Comparison of ENCODE assay signal across 8 cellular contexts in the genomic region with DNA sequence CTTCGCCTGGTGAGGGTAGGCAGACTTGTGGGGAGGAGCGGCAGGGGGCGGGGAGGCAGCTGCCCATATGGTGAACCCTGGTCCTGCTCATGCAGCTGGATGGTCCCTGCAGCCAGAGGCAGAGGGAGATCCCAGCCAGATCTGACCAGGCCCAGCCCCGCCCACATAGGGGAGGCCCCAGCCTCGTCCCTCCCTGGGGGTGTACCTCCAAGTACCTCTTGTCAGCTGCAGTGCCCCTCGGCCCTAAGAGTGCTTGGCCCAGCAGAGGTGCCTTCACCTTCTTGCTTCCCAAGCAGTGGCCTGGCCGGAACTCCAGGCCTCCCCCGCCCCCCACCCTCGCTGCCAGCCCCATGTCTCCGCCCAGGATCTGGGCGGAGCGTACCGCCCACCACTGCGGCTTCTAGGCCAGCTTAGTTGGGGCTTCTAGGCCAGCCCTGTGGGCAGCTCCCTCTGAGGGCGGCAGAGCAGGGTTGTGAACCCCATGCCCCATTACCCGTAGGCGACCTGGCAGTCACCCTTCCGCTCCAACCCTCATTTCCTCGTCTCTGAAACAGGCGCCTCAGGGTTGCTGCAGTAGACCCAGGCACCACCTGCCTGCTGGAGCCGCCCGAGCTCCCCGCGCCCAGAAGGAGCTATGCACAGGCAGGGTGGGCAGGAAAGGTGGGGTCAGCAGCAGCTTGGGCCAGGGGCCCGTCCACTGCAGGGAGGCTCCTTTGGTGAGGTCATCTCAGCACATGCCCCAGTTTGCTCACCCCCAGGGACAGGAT. TPM values are rescaled to one million over a fixed set of nuclear protein-coding genes. Genes with fewer than 3 reads are reported as not detected.
DNase-seq lines count a peak whose midpoint lies in the region; ATAC-seq and TF ChIP-seq lines count a peak whose summit lies in the region.

Gene SARDH, minus strand, starts transcription at position 314 of the 767 bp plus-strand sequence. CDS start 4,179 bp downstream, outside the sequence.

- H3K36me3 ChIP-seq in DOHH2 (ENCODE audit: control insufficient read depth, low read length) (no peaks in the 10 kb centered on the region), MM.1S (replicated peaks; ENCODE audit: insufficient read depth, low read length) (no peaks in the 10 kb centered on the region), esophagus (ENCODE audit: control insufficient read depth in 2 of 2, insufficient read depth in 2 of 2, low read length in 1 of 2) (no peaks in the 10 kb centered on the region), mucosa of rectum (ENCODE audit: control insufficient read depth in 2 of 2, insufficient read depth in 2 of 2, low read length in 2 of 2) (no peaks in the 10 kb centered on the region), stomach (no peaks in the 10 kb centered on the region)

- POLR2A ChIA-PET in activated CD4-positive, alpha-beta T cell treated with anti-CD3 and anti-CD28 coated beads, Interleukin-2, amount 10 ng/mL, durations not matched to agents 7 days and 5 days (lab: Charles Lee): no interaction called here

- CTCF ChIA-PET in activated CD4-positive, alpha-beta T cell treated with anti-CD3 and anti-CD28 coated beads, Interleukin-2, amount 10 ng/mL, durations not matched to agents 7 days and 5 days (lab: Charles Lee): interaction anchor here (0.6 to 1.3 kb wide), 4 partner anchors 10 to 533 kb away, joined by 3 read pairs; no protein-coding TSS in a partner anchor

- H3K27ac ChIP-seq in DOHH2 (ENCODE audit: low read depth, low read length) (no peak within 1 kb of the TSS), MM.1S (ENCODE audit: low read length) (no peak within 1 kb of the TSS), esophagus (ENCODE audit: low read depth in 2 of 2, low read length in 1 of 2) (no peak within 1 kb of the TSS), mucosa of rectum (ENCODE audit: low read depth in 2 of 2, low read length in 2 of 2) (no peak within 1 kb of the TSS), stomach (peak within 1 kb of the TSS; percentile 8 to 24 (median 14))

- peaks cover 6% of the 10 kb centered on the region for H3K4me1 Mint-ChIP-seq in activated CD4-positive, alpha-beta T cell treated with anti-CD3 and anti-CD28 coated beads, Interleukin-2, amount 10 ng/mL, durations not matched to agents 7 days and 5 days

- H2AFZ ChIP-seq in MM.1S (ENCODE audit: low read length): peak within 1 kb of the TSS; percentile 7; the same call in 1 of the 2 replicates

- no peaks in the 10 kb centered on the region for H3K36me3 Mint-ChIP-seq in activated CD4-positive, alpha-beta T cell treated with anti-CD3 and anti-CD28 coated beads, Interleukin-2, amount 10 ng/mL, durations not matched to agents 7 days and 5 days (ENCODE audit: low read depth)

- H3K9me3 ChIP-seq in DOHH2 (ENCODE audit: control insufficient read depth, insufficient read depth, low read length) (no peaks in the 10 kb centered on the region), MM.1S (replicated peaks; ENCODE audit: insufficient read depth, low read length) (no peaks in the 10 kb centered on the region), esophagus (ENCODE audit: control insufficient read depth in 2 of 2, insufficient read depth in 1 of 2, low read depth in 1 of 2, low read length in 1 of 2) (no peaks in the 10 kb centered on the region), mucosa of rectum (ENCODE audit: control insufficient read depth in 2 of 2, low read length in 2 of 2) (no peaks in the 10 kb centered on the region), stomach (no peaks in the 10 kb centered on the region)

- H3K27ac Mint-ChIP-seq in activated CD4-positive, alpha-beta T cell treated with anti-CD3 and anti-CD28 coated beads, Interleukin-2, amount 10 ng/mL, durations not matched to agents 7 days and 5 days: no peak within 1 kb of the TSS

- no peak for TF ChIP-seq EP300 in stomach (IDR thresholded peaks at IDR 0.05)

- H3K9me3 Mint-ChIP-seq in activated CD4-positive, alpha-beta T cell treated with anti-CD3 and anti-CD28 coated beads, Interleukin-2, amount 10 ng/mL, durations not matched to agents 7 days and 5 days: no peaks in the 10 kb centered on the region

- TF ChIP-seq CTCF in DOHH2 (IDR thresholded peaks at IDR 0.05; ENCODE audit: low read depth, low read length, poor library complexity, severe bottlenecking): no peak
- TF ChIP-seq CTCF in MM.1S (IDR thresholded peaks at IDR 0.05; ENCODE audit: low read length): no peak
- TF ChIP-seq CTCF in stomach (IDR thresholded peaks at IDR 0.05): no peak

- H3K4me2 ChIP-seq in DOHH2 (ENCODE audit: low read length) (peak within 1 kb of the TSS; percentile 63), MM.1S (ENCODE audit: low read depth, low read length) (peak within 1 kb of the TSS; percentile 63)

- no peak within 1 kb of the TSS for H3K9ac ChIP-seq in MM.1S (ENCODE audit: low read length)
- H3K9ac ChIP-seq in mucosa of rectum (ENCODE audit: low read depth in 1 of 2, low read length in 2 of 2): no peak within 1 kb of the TSS

- H3K27me3 Mint-ChIP-seq in activated CD4-positive, alpha-beta T cell treated with anti-CD3 and anti-CD28 coated beads, Interleukin-2, amount 10 ng/mL, durations not matched to agents 7 days and 5 days: no peaks in the 10 kb centered on the region

- H3F3A ChIP-seq in DOHH2 (ENCODE audit: control insufficient read depth, insufficient read depth): no peaks in the 10 kb centered on the region
- no peaks in the 10 kb centered on the region for H3F3A ChIP-seq in MM.1S (ENCODE audit: insufficient read depth, low read length)

- H3K9me2 ChIP-seq in DOHH2 (replicated peaks; ENCODE audit: control insufficient read depth, low read length) (no peaks in the 10 kb centered on the region), MM.1S (replicated peaks; ENCODE audit: insufficient read depth, low read length) (no peaks in the 10 kb centered on the region)

- no peaks in the 10 kb centered on the region for H3K79me2 ChIP-seq in DOHH2 (ENCODE audit: control insufficient read depth, low read length)
- H3K79me2 ChIP-seq in MM.1S (ENCODE audit: low read length): no peaks in the 10 kb centered on the region

- H3K27me3 ChIP-seq in DOHH2 (ENCODE audit: control insufficient read depth, low read length) (peaks cover 41% of the 10 kb centered on the region), MM.1S (replicated peaks; ENCODE audit: insufficient read depth, low read length) (peaks cover 92% of the 10 kb centered on the region), esophagus (ENCODE audit: control insufficient read depth in 1 of 2, insufficient read depth in 2 of 2, low read length in 2 of 2) (no peaks in the 10 kb centered on the region), mucosa of rectum (ENCODE audit: control insufficient read depth in 2 of 2, insufficient read depth in 2 of 2, low read length in 2 of 2) (peaks cover 0 to 5% of the 10 kb centered on the region in 2 donors), stomach (peaks cover 0 to 4% (median 0%) of the 10 kb centered on the region in 3 donors)

- 14 to 19% methylated on average over 23 to 25 of the region's 25 CpGs for WGBS in esophagus, 2 donors
- WGBS in stomach, 5 donors: 10 to 19% (median 17%) methylated on average over 16 to 25 of the region's 25 CpGs

- no peak for TF ChIP-seq POLR2A in stomach (IDR thresholded peaks at IDR 0.05)

- H3K4me3 Mint-ChIP-seq in activated CD4-positive, alpha-beta T cell treated with anti-CD3 and anti-CD28 coated beads, Interleukin-2, amount 10 ng/mL, durations not matched to agents 7 days and 5 days: no peak within 1 kb of the TSS

- intact Hi-C loops in stomach (cut with DNase I; ENCODE audit: low total_unique reads): no loop called here

- H4K20me1 ChIP-seq in DOHH2 (ENCODE audit: control insufficient read depth, insufficient read depth, low read depth, low read length) (0 out of 2 replicates have a peak, but pooled peaks cover 3% of the 10 kb centered on the region), MM.1S (ENCODE audit: insufficient read depth, low read length) (no peaks in the 10 kb centered on the region)

- H3K4me3 ChIP-seq in DOHH2 (ENCODE audit: low read length): peak within 1 kb of the TSS; percentile 47
- H3K4me3 ChIP-seq in MM.1S (ENCODE audit: low read length): peak within 1 kb of the TSS; percentile 33
- peak within 1 kb of the TSS; percentile 9 to 35 for H3K4me3 ChIP-seq in esophagus (ENCODE audit: low read depth in 1 of 2, low read length in 2 of 2)
- peak within 1 kb of the TSS; percentile 50 to 54 for H3K4me3 ChIP-seq in mucosa of rectum (ENCODE audit: low read length in 2 of 2)
- H3K4me3 ChIP-seq in stomach: peak within 1 kb of the TSS; percentile 43 to 50 (median 46)

- H3K4me1 ChIP-seq in DOHH2 (ENCODE audit: control insufficient read depth, low read length): peaks cover 26% of the 10 kb centered on the region
- no peaks in the 10 kb centered on the region for H3K4me1 ChIP-seq in MM.1S (ENCODE audit: low read length)
- H3K4me1 ChIP-seq in esophagus (ENCODE audit: control insufficient read depth in 2 of 2, insufficient read depth in 2 of 2, low read length in 1 of 2): peaks cover 0 to 10% of the 10 kb centered on the region in 2 donors
- peaks cover 0 to 7% of the 10 kb centered on the region in 2 donors for H3K4me1 ChIP-seq in mucosa of rectum (ENCODE audit: control insufficient read depth in 2 of 2, insufficient read depth in 2 of 2, low read length in 2 of 2)
- H3K4me1 ChIP-seq in stomach: peaks cover 15 to 22% (median 20%) of the 10 kb centered on the region in 4 donors

- no peak for DNase-seq in MM.1S
- peak; percentile 28 for DNase-seq in activated CD4-positive, alpha-beta T cell treated with anti-CD3 and anti-CD28 coated beads, Interleukin-2, amount 10 ng/mL, durations not matched to agents 7 days and 5 days
- peak; percentile 47 for DNase-seq in stomach
- no peak for DNase-seq in NCI-H2081 (lab: John Stamatoyannopoulos, UW)

- no peak for ATAC-seq in HG03135 (IDR thresholded peaks at IDR 0.05; ENCODE audit: unreplicated experiment)

RNA-seq across cellular contexts. Expression of gene SARDH, which starts in this region (rescaled TPM):
- 1 to 10 TPM; 1.9 TPM for total RNA-seq in activated CD4-positive, alpha-beta T cell treated with anti-CD3 and anti-CD28 coated beads, Interleukin-2, amount 10 ng/mL, durations not matched to agents 7 days and 5 days
- polyA plus RNA-seq in esophagus: under 1 TPM; 0.20 TPM
- total RNA-seq in stomach: 10 to 100 TPM in 1 of 5 donors, 1 to 10 TPM in 3, not detected in 1; 2.3 to 15.2 (median 3.9) TPM
- polyA plus RNA-seq in stomach: 1 to 10 TPM in 1 of 3 donors, under 1 TPM in 2; 0.76 to 2.6 (median 0.93) TPM

Comparison
In these comparisons a context has a peak if more than half of its experiments do, and no peak if none do; other contexts are left out.
1. H3K27ac ChIP-seq: peak in stomach (5 of 5); none in DOHH2 (single experiment), MM.1S (single experiment), esophagus (0 of 2) and mucosa of rectum (0 of 2).
2. DNase-seq: peak in activated CD4-positive, alpha-beta T cell treated with anti-CD3 and anti-CD28 coated beads, Interleukin-2, amount 10 ng/mL, durations not matched to agents 7 days and 5 days (single experiment) and stomach (single experiment); none in MM.1S (single experiment) and NCI-H2081 (0 of 2).
3. Peak in every context shown above with its lines, with median percentiles within 50 percentile points of each other: H3K4me3 ChIP-seq.